20 cellular contexts compared by ENCODE assay signal in the genomic region with DNA sequence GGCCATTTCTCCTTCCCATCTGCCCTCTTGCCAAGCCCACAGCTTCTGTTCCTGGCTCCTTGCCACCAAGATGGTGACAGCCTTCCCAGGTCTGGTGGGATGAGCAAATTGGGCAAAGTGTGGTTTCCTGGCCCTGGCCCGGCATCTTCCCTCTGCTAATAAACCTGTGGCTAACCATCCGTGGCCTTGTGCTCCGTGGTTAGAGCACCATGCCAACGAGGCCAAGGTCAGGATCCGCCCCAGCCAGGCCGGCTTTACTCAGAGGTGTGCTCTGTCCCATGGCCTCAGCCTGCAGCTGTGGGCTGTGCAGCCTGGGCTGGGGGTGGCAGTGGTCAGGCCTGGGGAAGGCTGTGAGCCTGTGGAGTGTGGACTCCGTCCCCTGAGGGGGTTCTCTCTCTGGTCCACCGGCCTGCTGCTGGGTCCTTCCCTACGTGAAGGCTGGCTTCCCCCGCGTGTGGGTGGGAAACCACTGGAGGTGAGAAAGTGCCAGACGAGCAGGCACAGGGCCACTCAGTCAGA.
DNase-seq lines count a peak whose midpoint lies in the region; ATAC-seq and TF ChIP-seq lines count a peak whose summit lies in the region.
"Had no signal": no experiment of that assay in that cellular context is flagged by ENCODE, and none has a peak within 500 bp of the region (broad histone marks: within the 10 kb centered on the region; RNA-seq: fewer than 3 reads in every experiment).

No MANE protein-coding gene starts in this region.

- intact Hi-C loops in thyroid gland (cut with DNase I): no loop called here

- H3K27me3 ChIP-seq in thyroid gland: no peaks in the 10 kb centered on the region

- H3K9me3 ChIP-seq in thyroid gland: no peaks in the 10 kb centered on the region
- H3K9me3 ChIP-seq: A549 had no signal

- H3K36me3 ChIP-seq in thyroid gland: no peaks in the 10 kb centered on the region

- H3K27ac ChIP-seq in thyroid gland (peak overlapping the region; percentile 53 to 70 (median 69)), coronary artery (no peak overlapping the region)
- H3K27ac ChIP-seq: A549, PC-9 had no signal

- no peak for TF ChIP-seq CTCF in thyroid gland (IDR thresholded peaks at IDR 0.05)
- TF ChIP-seq CTCF in coronary artery (IDR thresholded peaks at IDR 0.05): no peak

- 48 to 57% methylated on average over 4 to 5 of the region's 12 CpGs for WGBS in thyroid gland, 2 donors

- peaks cover 33 to 39% of the 10 kb centered on the region in 2 donors for H3K4me1 ChIP-seq in thyroid gland
- H3K4me1 ChIP-seq: A549 had no signal

- H3K4me3 ChIP-seq in thyroid gland (replicated peaks in 1 of 3) (no peak overlapping the region), coronary artery (no peak overlapping the region)
- H3K4me3 ChIP-seq: A549, PC-9 had no signal

- DNase-seq in SKM-1 treated with dmso at 0.1 percent for 144 hours (lab: John Stamatoyannopoulos, UW; ENCODE audit: unreplicated experiment) (peak; percentile 41), SKM-1 (lab: John Stamatoyannopoulos, UW; ENCODE audit: unreplicated experiment) (no peak), RPMI7951 (ENCODE audit: low read depth) (peak; percentile 82), left kidney (ENCODE audit: low read depth, low spot score) (peak; percentile 61), thyroid gland (peak; percentile 84 to 85), NCI-H1417 treated with DMSO at 0.1 percent for 48 hours (lab: John Stamatoyannopoulos, UW) (no peak), coronary artery (ENCODE audit: low spot score) (no peak)
- DNase-seq: activated CD4-positive, CD25-positive, alpha-beta regulatory T cell; activated CD8-positive, alpha-beta memory T cell treated with anti-CD3 and anti-CD28 coated beads, Interleukin-2, amount 10 ng/mL, durations not matched to agents 7 days and 5 days; CD8-positive, alpha-beta T cell; dermis blood vessel endothelial cell; erythroblast; glutamatergic neuron; NCI-H2081 treated with DMSO at 0.1 percent for 48 hours; NCI-H526; nucleus accumbens; stimulated activated naive CD4-positive, alpha-beta T cell treated with Interleukin-2 at 50 U/mL for 16 hours had no signal

- TF ChIP-seq POLR2A in thyroid gland (IDR thresholded peaks at IDR 0.05): no peak

- ATAC-seq in GM18520 (IDR thresholded peaks at IDR 0.05; ENCODE audit: unreplicated experiment): no peak
- ATAC-seq: A549; activated CD8-positive, alpha-beta memory T cell treated with anti-CD3 and anti-CD28 coated beads, Interleukin-2, amount 10 ng/mL, durations not matched to agents 7 days and 5 days; CD8-positive, alpha-beta T cell had no signal

Comparison
In these comparisons a context has a peak if more than half of its experiments do, and no peak if none do; other contexts are left out.
1. DNase-seq: peak in SKM-1 treated with dmso at 0.1 percent for 144 hours (single experiment), RPMI7951 (single experiment), left kidney (single experiment) and thyroid gland (2 of 2); none in SKM-1 (single experiment), NCI-H1417 treated with DMSO at 0.1 percent for 48 hours (single experiment) and coronary artery (single experiment).
2. H3K27ac ChIP-seq: peak in thyroid gland (3 of 3); none in coronary artery (0 of 2).